In the genomic region with DNA sequence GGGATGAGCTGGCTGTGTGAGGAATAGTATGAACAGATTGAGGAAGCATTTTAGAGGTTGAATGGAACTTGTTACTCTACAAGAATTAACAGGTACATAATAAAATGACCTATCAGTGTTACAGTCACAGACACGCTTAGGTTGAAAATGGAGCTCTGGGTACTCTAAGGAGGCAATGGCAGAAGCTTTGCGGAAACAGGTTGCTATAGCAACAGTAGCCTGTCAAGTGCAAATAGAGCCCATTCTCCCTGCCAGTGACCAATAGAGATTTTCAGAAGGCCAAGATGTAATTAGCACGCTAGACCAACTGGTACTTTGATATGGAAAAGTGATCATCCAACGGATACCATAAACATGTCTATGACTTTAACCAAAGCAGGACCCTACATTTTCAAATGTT, we compare ENCODE assay signal across 2 cellular contexts.
TF ChIP-seq lines count a peak whose summit lies in the region.

No MANE protein-coding gene starts in this region.

TF ChIP-seq in WTC11, 78 proteins besides CTCF, POLR2A, EP300 and RAD21 (continued from another document):
- no peak for TF ChIP-seq ZNF317 (CRISPR knock-in tag; IDR thresholded peaks at IDR 0.05; ENCODE audit: borderline replicate concordance, low read depth)
- no peak for TF ChIP-seq FOXP1 (CRISPR knock-in tag; IDR thresholded peaks at IDR 0.05; ENCODE audit: borderline replicate concordance)
- no peak for TF ChIP-seq KAT7 (CRISPR knock-in tag; IDR thresholded peaks at IDR 0.05; ENCODE audit: borderline replicate concordance)
- TF ChIP-seq, protein P1, sequence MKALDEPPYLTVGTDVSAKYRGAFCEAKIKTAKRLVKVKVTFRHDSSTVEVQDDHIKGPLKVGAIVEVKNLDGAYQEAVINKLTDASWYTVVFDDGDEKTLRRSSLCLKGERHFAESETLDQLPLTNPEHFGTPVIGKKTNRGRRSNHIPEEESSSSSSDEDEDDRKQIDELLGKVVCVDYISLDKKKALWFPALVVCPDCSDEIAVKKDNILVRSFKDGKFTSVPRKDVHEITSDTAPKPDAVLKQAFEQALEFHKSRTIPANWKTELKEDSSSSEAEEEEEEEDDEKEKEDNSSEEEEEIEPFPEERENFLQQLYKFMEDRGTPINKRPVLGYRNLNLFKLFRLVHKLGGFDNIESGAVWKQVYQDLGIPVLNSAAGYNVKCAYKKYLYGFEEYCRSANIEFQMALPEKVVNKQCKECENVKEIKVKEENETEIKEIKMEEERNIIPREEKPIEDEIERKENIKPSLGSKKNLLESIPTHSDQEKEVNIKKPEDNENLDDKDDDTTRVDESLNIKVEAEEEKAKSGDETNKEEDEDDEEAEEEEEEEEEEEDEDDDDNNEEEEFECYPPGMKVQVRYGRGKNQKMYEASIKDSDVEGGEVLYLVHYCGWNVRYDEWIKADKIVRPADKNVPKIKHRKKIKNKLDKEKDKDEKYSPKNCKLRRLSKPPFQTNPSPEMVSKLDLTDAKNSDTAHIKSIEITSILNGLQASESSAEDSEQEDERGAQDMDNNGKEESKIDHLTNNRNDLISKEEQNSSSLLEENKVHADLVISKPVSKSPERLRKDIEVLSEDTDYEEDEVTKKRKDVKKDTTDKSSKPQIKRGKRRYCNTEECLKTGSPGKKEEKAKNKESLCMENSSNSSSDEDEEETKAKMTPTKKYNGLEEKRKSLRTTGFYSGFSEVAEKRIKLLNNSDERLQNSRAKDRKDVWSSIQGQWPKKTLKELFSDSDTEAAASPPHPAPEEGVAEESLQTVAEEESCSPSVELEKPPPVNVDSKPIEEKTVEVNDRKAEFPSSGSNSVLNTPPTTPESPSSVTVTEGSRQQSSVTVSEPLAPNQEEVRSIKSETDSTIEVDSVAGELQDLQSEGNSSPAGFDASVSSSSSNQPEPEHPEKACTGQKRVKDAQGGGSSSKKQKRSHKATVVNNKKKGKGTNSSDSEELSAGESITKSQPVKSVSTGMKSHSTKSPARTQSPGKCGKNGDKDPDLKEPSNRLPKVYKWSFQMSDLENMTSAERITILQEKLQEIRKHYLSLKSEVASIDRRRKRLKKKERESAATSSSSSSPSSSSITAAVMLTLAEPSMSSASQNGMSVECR (CRISPR knock-in tag; IDR thresholded peaks at IDR 0.05; ENCODE audit: borderline replicate concordance) = no peak
- TF ChIP-seq SMAD3 (CRISPR knock-in tag; IDR thresholded peaks at IDR 0.05; ENCODE audit: borderline replicate concordance) = no peak
- TF ChIP-seq ZNF138 (CRISPR knock-in tag; conservative IDR thresholded peaks at IDR 0.05) = no peak
- no peak for TF ChIP-seq ZNF396 (CRISPR knock-in tag; IDR thresholded peaks at IDR 0.05; ENCODE audit: borderline replicate concordance)
- no peak for TF ChIP-seq ZMAT4 (CRISPR knock-in tag; IDR thresholded peaks at IDR 0.05)
- no peak for TF ChIP-seq ZNF232 (CRISPR knock-in tag; IDR thresholded peaks at IDR 0.05)

TF ChIP-seq in neural cell, 6 proteins besides CTCF, POLR2A, EP300 and RAD21:
- TF ChIP-seq, protein P2, sequence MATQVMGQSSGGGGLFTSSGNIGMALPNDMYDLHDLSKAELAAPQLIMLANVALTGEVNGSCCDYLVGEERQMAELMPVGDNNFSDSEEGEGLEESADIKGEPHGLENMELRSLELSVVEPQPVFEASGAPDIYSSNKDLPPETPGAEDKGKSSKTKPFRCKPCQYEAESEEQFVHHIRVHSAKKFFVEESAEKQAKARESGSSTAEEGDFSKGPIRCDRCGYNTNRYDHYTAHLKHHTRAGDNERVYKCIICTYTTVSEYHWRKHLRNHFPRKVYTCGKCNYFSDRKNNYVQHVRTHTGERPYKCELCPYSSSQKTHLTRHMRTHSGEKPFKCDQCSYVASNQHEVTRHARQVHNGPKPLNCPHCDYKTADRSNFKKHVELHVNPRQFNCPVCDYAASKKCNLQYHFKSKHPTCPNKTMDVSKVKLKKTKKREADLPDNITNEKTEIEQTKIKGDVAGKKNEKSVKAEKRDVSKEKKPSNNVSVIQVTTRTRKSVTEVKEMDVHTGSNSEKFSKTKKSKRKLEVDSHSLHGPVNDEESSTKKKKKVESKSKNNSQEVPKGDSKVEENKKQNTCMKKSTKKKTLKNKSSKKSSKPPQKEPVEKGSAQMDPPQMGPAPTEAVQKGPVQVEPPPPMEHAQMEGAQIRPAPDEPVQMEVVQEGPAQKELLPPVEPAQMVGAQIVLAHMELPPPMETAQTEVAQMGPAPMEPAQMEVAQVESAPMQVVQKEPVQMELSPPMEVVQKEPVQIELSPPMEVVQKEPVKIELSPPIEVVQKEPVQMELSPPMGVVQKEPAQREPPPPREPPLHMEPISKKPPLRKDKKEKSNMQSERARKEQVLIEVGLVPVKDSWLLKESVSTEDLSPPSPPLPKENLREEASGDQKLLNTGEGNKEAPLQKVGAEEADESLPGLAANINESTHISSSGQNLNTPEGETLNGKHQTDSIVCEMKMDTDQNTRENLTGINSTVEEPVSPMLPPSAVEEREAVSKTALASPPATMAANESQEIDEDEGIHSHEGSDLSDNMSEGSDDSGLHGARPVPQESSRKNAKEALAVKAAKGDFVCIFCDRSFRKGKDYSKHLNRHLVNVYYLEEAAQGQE (IDR thresholded peaks at IDR 0.05; ENCODE audit: borderline replicate concordance) = no peak
- no peak for TF ChIP-seq SMC3 (conservative IDR thresholded peaks at IDR 0.05; ENCODE audit: poor library complexity)
- TF ChIP-seq EZH2 (IDR thresholded peaks at IDR 0.05; ENCODE audit: borderline replicate concordance, insufficient read depth, low read length, poor library complexity, severe bottlenecking) = no peak
- no peak for TF ChIP-seq TAF1 (IDR thresholded peaks at IDR 0.05; ENCODE audit: low read depth)
- TF ChIP-seq POLR2AphosphoS5 (IDR thresholded peaks at IDR 0.05) = no peak
- TF ChIP-seq MXI1 (conservative IDR thresholded peaks at IDR 0.05; ENCODE audit: poor library complexity, severe bottlenecking) = no peak
